In the genomic region with DNA sequence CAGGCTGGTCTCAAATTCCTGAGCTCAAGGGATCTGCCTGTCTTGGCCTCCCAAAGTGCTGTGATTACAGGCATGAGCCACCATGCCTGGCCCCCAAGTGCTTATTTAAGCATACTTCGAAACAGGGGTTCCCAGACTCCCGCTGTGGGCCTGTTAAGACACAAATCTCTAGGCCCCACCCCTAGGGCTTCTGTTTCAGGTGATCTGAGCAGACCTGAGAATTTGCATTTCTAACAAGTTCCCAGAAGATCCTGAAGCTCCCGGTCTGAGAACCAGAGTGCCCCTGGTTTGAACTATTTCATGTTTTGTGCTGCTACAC, we compare ENCODE assay signal across 1 cellular context.
TF ChIP-seq lines count a peak whose summit lies in the region.

No MANE protein-coding gene starts in this region.

TF ChIP-seq in H1, 55 proteins besides CTCF, POLR2A, EP300 and RAD21:
- no peak for TF ChIP-seq USF2 (IDR thresholded peaks at IDR 0.05; ENCODE audit: low read length)
- peak; percentile 69; the same call in 1 of the 2 replicates for TF ChIP-seq KDM1A (IDR thresholded peaks at IDR 0.05; ENCODE audit: borderline replicate concordance, low read length)
- TF ChIP-seq TBP (IDR thresholded peaks at IDR 0.05; ENCODE audit: low read depth, low read length): no peak
